Comparison of ENCODE assay signal across 2 cellular contexts in genomic region chr1:212430955-212431394, GRCh38.
TF ChIP-seq lines count a peak whose summit lies in the region.

No MANE protein-coding gene starts in this region.

TF ChIP-seq in HEK293, 187 proteins besides CTCF, POLR2A, EP300 and RAD21:
- TF ChIP-seq ZNF157 (tag by site-specific recombination; IDR thresholded peaks at IDR 0.05) (no peak), TCF7L2 (IDR thresholded peaks at IDR 0.05; ENCODE audit: borderline replicate concordance, low read depth, low read length) (peak; percentile 58; the same call in 1 of the 2 replicates), ZBTB17 (tag by site-specific recombination; IDR thresholded peaks at IDR 0.05) (0 out of 2 replicates have a peak, but pooled peaks have one; percentile 24)

TF ChIP-seq in K562, 482 proteins besides CTCF, POLR2A, EP300 and RAD21 (continues in another document):
- TF ChIP-seq HEY1 (CRISPR knock-in tag; IDR thresholded peaks at IDR 0.05; ENCODE audit: borderline replicate concordance) (peak; percentile 85), ETV5 (CRISPR knock-in tag; IDR thresholded peaks at IDR 0.05; ENCODE audit: low read depth) (no peak), ZNF766 (CRISPR knock-in tag; conservative IDR thresholded peaks at IDR 0.05) (peak; percentile 96), NR2F6 (CRISPR knock-in tag; IDR thresholded peaks at IDR 0.05) (peak; percentile 55; the same call in 1 of the 2 replicates), DDX20 (tag; IDR thresholded peaks at IDR 0.05; ENCODE audit: low read depth) (peak; percentile 95), HSF4 (CRISPR knock-in tag; IDR thresholded peaks at IDR 0.05; ENCODE audit: borderline replicate concordance) (peak; percentile 96), ELF4 (CRISPR knock-in tag; IDR thresholded peaks at IDR 0.05) (peak; percentile 93), ZNF134 (CRISPR knock-in tag; conservative IDR thresholded peaks at IDR 0.05) (peak; percentile 81), BCL6 (CRISPR knock-in tag; IDR thresholded peaks at IDR 0.05) (peak; percentile 85; the same call in 1 of the 2 replicates), RBM34 (IDR thresholded peaks at IDR 0.05; ENCODE audit: borderline replicate concordance, insufficient read depth, low read length) (no peak), CREM (IDR thresholded peaks at IDR 0.05; ENCODE audit: low read depth) (no peak), ZNF41 (CRISPR knock-in tag; conservative IDR thresholded peaks at IDR 0.05) (peak; percentile 91), SMARCE1 (IDR thresholded peaks at IDR 0.05) (peak; percentile 75), GTF3C2 (IDR thresholded peaks at IDR 0.05; ENCODE audit: borderline replicate concordance, extremely low read depth, insufficient read length) (no peak), DPF2 (IDR thresholded peaks at IDR 0.05) (peak; percentile 84), ZNF77 (CRISPR knock-in tag; IDR thresholded peaks at IDR 0.05) (no peak; the same call in 1 of the 2 replicates), CXXC5 (CRISPR knock-in tag; IDR thresholded peaks at IDR 0.05) (peak; percentile 86), VEZF1 (CRISPR knock-in tag; IDR thresholded peaks at IDR 0.05) (peak; percentile 61), GTF2F1 (IDR thresholded peaks at IDR 0.05; ENCODE audit: low read depth, low read length) (no peak), TRIM25 (IDR thresholded peaks at IDR 0.05; ENCODE audit: borderline replicate concordance) (no peak), FOXA1 (IDR thresholded peaks at IDR 0.05; ENCODE audit: borderline replicate concordance) (no peak), EHMT2 (IDR thresholded peaks at IDR 0.05) (no peak), KLF1 (tag; IDR thresholded peaks at IDR 0.05) (no peak), PHF20 (IDR thresholded peaks at IDR 0.05; ENCODE audit: partially characterized antibody) (no peak), MBD1 (CRISPR knock-in tag; IDR thresholded peaks at IDR 0.05) (0 out of 2 replicates have a peak, but pooled peaks have one; percentile 34), STAT5A (IDR thresholded peaks at IDR 0.05; ENCODE audit: borderline replicate concordance, low read length) (peak; percentile 25; the same call in 1 of the 2 replicates), FOS (IDR thresholded peaks at IDR 0.05; ENCODE audit: extremely low read depth, insufficient read length) (no peak), ZNF76 (CRISPR knock-in tag; IDR thresholded peaks at IDR 0.05; ENCODE audit: borderline replicate concordance) (peak; percentile 93; the same call in 1 of the 2 replicates), ZNF239 (CRISPR knock-in tag; IDR thresholded peaks at IDR 0.05) (peak; percentile 91), ZBTB26 (CRISPR knock-in tag; IDR thresholded peaks at IDR 0.05) (peak; percentile 24; the same call in 1 of the 2 replicates), RBFOX2 (IDR thresholded peaks at IDR 0.05; ENCODE audit: low read depth, low read length) (no peak), TAF7 (tag; IDR thresholded peaks at IDR 0.05) (peak; percentile 69; the same call in 1 of the 2 replicates), SMARCA4 (IDR thresholded peaks at IDR 0.05) (peak; percentile 85; the same call in 1 of the 2 replicates), ZBTB12 (CRISPR knock-in tag; IDR thresholded peaks at IDR 0.05) (peak; percentile 69), TBL1XR1 (IDR thresholded peaks at IDR 0.05; ENCODE audit: low read length in 2 of 2) (no peak), MEF2D (tag; conservative IDR thresholded peaks at IDR 0.05; ENCODE audit: low read depth) (peak; percentile 95), NCOR1 (IDR thresholded peaks at IDR 0.05) (peak; percentile 83), ZNF583 (CRISPR knock-in tag; IDR thresholded peaks at IDR 0.05) (peak; percentile 97), HOXB6 (CRISPR knock-in tag; IDR thresholded peaks at IDR 0.05; ENCODE audit: borderline replicate concordance) (no peak), ZNF354B (CRISPR knock-in tag; IDR thresholded peaks at IDR 0.05) (peak; percentile 81), EP400 (IDR thresholded peaks at IDR 0.05) (peak; percentile 50; the same call in 1 of the 2 replicates), ATF4 (CRISPR knock-in tag; IDR thresholded peaks at IDR 0.05) (peak; percentile 84), PBX2 (CRISPR knock-in tag; IDR thresholded peaks at IDR 0.05; ENCODE audit: low read depth) (no peak), PBX2 (tag; conservative IDR thresholded peaks at IDR 0.05; ENCODE audit: low read depth) (peak; percentile 78), CHAMP1 (IDR thresholded peaks at IDR 0.05) (peak; percentile 49; the same call in 1 of the 2 replicates), PCBP1 (IDR thresholded peaks at IDR 0.05; ENCODE audit: low read depth, low read length, poor library complexity, severe bottlenecking) (no peak)
